8 cellular contexts compared by ENCODE assay signal in the genomic region with DNA sequence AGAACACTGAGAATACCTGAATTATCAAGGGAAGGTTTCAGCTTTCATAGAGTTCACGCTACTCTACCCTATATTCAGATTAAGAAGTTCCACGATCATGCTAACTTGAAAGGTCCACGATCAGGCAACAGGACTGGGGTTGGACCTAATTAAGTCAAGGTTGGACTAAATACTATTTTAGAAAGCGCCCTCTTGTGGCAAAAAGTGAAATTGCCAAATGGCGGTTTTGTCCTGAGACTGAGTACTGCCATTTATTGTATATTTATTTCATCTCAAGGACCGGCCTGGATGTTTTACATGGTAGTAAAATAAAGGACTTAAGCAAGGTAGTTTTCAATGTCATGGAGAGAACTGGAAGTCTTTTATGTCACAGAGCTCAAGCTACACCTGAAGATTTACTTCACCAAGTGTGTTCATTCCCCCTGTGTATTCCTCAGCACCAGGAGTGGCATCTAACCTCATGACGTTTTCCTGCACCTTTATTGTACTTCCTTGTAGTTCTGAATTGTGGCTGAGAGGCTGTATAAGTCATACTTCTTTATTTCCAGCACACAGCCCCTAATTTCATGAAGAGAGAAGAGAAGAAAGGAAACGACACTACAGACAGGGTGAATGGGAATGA. TPM values are rescaled to one million over a fixed set of nuclear protein-coding genes. Genes with fewer than 3 reads are reported as not detected.
DNase-seq lines count a peak whose midpoint lies in the region; ATAC-seq lines count a peak whose summit lies in the region.

No MANE protein-coding gene starts in this region.

- H3K4me3 ChIP-seq in SJSA1 = no peak overlapping the region
- H3K4me3 ChIP-seq in iPS DF 6.9 (ENCODE audit: low read length) = no peak overlapping the region

- H3K9me3 Mint-ChIP-seq in activated naive CD4-positive, alpha-beta T cell treated with anti-CD3 and anti-CD28 coated beads, Interleukin-2, amount 10 ng/mL, durations not matched to agents 7 days and 5 days = no peaks in the 10 kb centered on the region

- peaks cover 12% of the 10 kb centered on the region for H3K27me3 ChIP-seq in SJSA1 (replicated peaks)
- no peaks in the 10 kb centered on the region for H3K27me3 ChIP-seq in iPS DF 6.9 (ENCODE audit: control insufficient read depth, insufficient read depth, low read length)

- H3K4me3 Mint-ChIP-seq in activated naive CD4-positive, alpha-beta T cell treated with anti-CD3 and anti-CD28 coated beads, Interleukin-2, amount 10 ng/mL, durations not matched to agents 7 days and 5 days = no peak overlapping the region

- H3K27ac ChIP-seq in SJSA1 = no peak overlapping the region
- H3K27ac ChIP-seq in iPS DF 6.9 (ENCODE audit: low read length) = no peak overlapping the region

- no peaks in the 10 kb centered on the region for H3K9me3 ChIP-seq in SJSA1 (replicated peaks)
- H3K9me3 ChIP-seq in iPS DF 6.9 (ENCODE audit: control insufficient read depth, insufficient read depth, low read length) = no peaks in the 10 kb centered on the region

- no peaks in the 10 kb centered on the region for H3K4me1 Mint-ChIP-seq in activated naive CD4-positive, alpha-beta T cell treated with anti-CD3 and anti-CD28 coated beads, Interleukin-2, amount 10 ng/mL, durations not matched to agents 7 days and 5 days

- no CpG with 5 or more reads among the region's 8 CpGs for WGBS in iPS DF 6.9 (ENCODE audit: insufficient coverage, insufficient read length)

- CTCF ChIA-PET in activated naive CD4-positive, alpha-beta T cell treated with anti-CD3 and anti-CD28 coated beads, Interleukin-2, amount 10 ng/mL, durations not matched to agents 7 days and 5 days (lab: Charles Lee) = interaction anchor here (0.8 to 3.3 kb wide), 7 partner anchors 7 to 814 kb away, joined by 3 to 20 read pairs (median 3); no protein-coding TSS in a partner anchor

- H3K27ac Mint-ChIP-seq in activated naive CD4-positive, alpha-beta T cell treated with anti-CD3 and anti-CD28 coated beads, Interleukin-2, amount 10 ng/mL, durations not matched to agents 7 days and 5 days = no peak overlapping the region

- no peaks in the 10 kb centered on the region for H3K4me1 ChIP-seq in SJSA1 (replicated peaks)
- no peaks in the 10 kb centered on the region for H3K4me1 ChIP-seq in iPS DF 6.9 (ENCODE audit: control insufficient read depth, insufficient read depth, low read length)

- no peaks in the 10 kb centered on the region for H3K27me3 Mint-ChIP-seq in activated naive CD4-positive, alpha-beta T cell treated with anti-CD3 and anti-CD28 coated beads, Interleukin-2, amount 10 ng/mL, durations not matched to agents 7 days and 5 days

- no peak for ATAC-seq in HG02588 (IDR thresholded peaks at IDR 0.05; ENCODE audit: unreplicated experiment)

- no peaks in the 10 kb centered on the region for H3K36me3 ChIP-seq in SJSA1
- H3K36me3 ChIP-seq in iPS DF 6.9 (ENCODE audit: control insufficient read depth, insufficient read depth, low read length) = no peaks in the 10 kb centered on the region

- DNase-seq in NCI-H510A treated with DMSO at 0.1 percent for 48 hours (lab: John Stamatoyannopoulos, UW) (peak; percentile 48), NCI-H510A (lab: John Stamatoyannopoulos, UW) (no peak), HS-27A (ENCODE audit: low read depth) (peak; percentile 26), SJSA1 (ENCODE audit: low read depth in 1 of 2, low spot score in 2 of 2) (peak; percentile 36 to 55), iPS DF 6.9 (ENCODE audit: low read depth, low spot score) (peak; percentile 47)
- DNase-seq in activated naive CD4-positive, alpha-beta T cell treated with anti-CD3 and anti-CD28 coated beads, Interleukin-2, amount 10 ng/mL, durations not matched to agents 7 days and 5 days = peak; percentile 69
- DNase-seq in stimulated activated CD4-positive, alpha-beta T cell treated with anti-CD3 and anti-CD28 coated beads, Interleukin-1b, Interleukin-23, amount 100 ng/mL, for 4 hours (ENCODE audit: low read depth in 2 of 2) = peak; percentile 24 to 38

- H3K36me3 Mint-ChIP-seq in activated naive CD4-positive, alpha-beta T cell treated with anti-CD3 and anti-CD28 coated beads, Interleukin-2, amount 10 ng/mL, durations not matched to agents 7 days and 5 days = no peaks in the 10 kb centered on the region

RNA-seq across cellular contexts. Expression of a gene that starts 56.8 kb away (rescaled TPM):
- total RNA-seq in SJSA1 (2014; rRNA removed; shearing (Covaris generic)) = not detected in 2 replicates
